22 cellular contexts compared by ENCODE assay signal in genomic region chr5:148507644-148508043, GRCh38.
DNase-seq lines count a peak whose midpoint lies in the region; ATAC-seq and TF ChIP-seq lines count a peak whose summit lies in the region.
"Had no signal": no experiment of that assay in that cellular context is flagged by ENCODE, and none has a peak within 500 bp of the region (broad histone marks: within the 10 kb centered on the region; RNA-seq: fewer than 3 reads in every experiment).

No MANE protein-coding gene starts in this region.

- H3K4me3 ChIP-seq in right cardiac atrium (ENCODE audit: low read length) = no peak overlapping the region
- H3K4me3 ChIP-seq in left lung = no peak overlapping the region
- H3K4me3 ChIP-seq: BLaER1, GM12878 had no signal

- 54% methylated on average over 3 of the region's 3 CpGs for WGBS in right cardiac atrium

- DNase-seq in Right ventricle myocardium superior (no peak), right cardiac atrium (no peak), left lung (no peak), renal cortical epithelial cell (ENCODE audit: low read depth) (peak; percentile 3)
- no peak for DNase-seq in stimulated activated CD4-positive, alpha-beta T cell treated with anti-CD3 and anti-CD28 coated beads, Interleukin-2, amount 100 ng/mL, for 24 hours
- DNase-seq: 8988T; ACHN; BE2C; C1 segment of cervical spinal cord; CD4-positive, alpha-beta memory T cell; CD4-positive, CD25-positive, alpha-beta regulatory T cell; CD8-positive, alpha-beta memory T cell; COR-L47; DMS 273 treated with DMSO at 0.1 percent for 48 hours; DMS153; DMS53; DMS79; DND-41; EL; GDM1 had no signal

- H3K9me3 ChIP-seq in right cardiac atrium (ENCODE audit: control insufficient read depth, low read length) (no peaks in the 10 kb centered on the region), left lung (peaks cover 0 to 4% of the 10 kb centered on the region in 2 donors)
- H3K9me3 ChIP-seq: BE2C, BLaER1 had no signal

- no peaks in the 10 kb centered on the region for H3K27me3 ChIP-seq in right cardiac atrium (ENCODE audit: control insufficient read depth, insufficient read depth)
- H3K27me3 ChIP-seq in left lung = no peaks in the 10 kb centered on the region
- H3K27me3 ChIP-seq: BE2C, BLaER1 had no signal

- ATAC-seq in Right ventricle myocardium superior (ENCODE audit: poor library complexity) (peak; percentile 68), right cardiac atrium (no peak), left lung (peak; percentile 24)
- ATAC-seq: GM12878 had no signal

- no peak for TF ChIP-seq CTCF in left lung (IDR thresholded peaks at IDR 0.05)

- intact Hi-C loops in Right ventricle myocardium superior (cut with DNase I) = no loop called here
- intact Hi-C loops in right cardiac atrium (cut with DNase I) = no loop called here
- intact Hi-C loops in left lung (cut with DNase I) = no loop called here

- H3K27ac ChIP-seq in right cardiac atrium (ENCODE audit: low read length) = no peak overlapping the region
- H3K27ac ChIP-seq in left lung = no peak overlapping the region
- H3K27ac ChIP-seq: BLaER1 had no signal

- H3K36me3 ChIP-seq in left lung = no peaks in the 10 kb centered on the region
- H3K36me3 ChIP-seq: BE2C, BLaER1 had no signal

- H3K4me1 ChIP-seq in right cardiac atrium (ENCODE audit: control insufficient read depth, insufficient read depth, low read length) (no peaks in the 10 kb centered on the region), left lung (no peaks in the 10 kb centered on the region)
- H3K4me1 ChIP-seq: BE2C, BLaER1 had no signal

Comparison
In these comparisons a context has a peak if more than half of its experiments do, and no peak if none do; other contexts are left out.
1. ATAC-seq: peak in Right ventricle myocardium superior (single experiment) and left lung (single experiment); none in right cardiac atrium (0 of 2).